1 cellular context compared by ENCODE assay signal in genomic region chr19:48636859-48637448, GRCh38.
TF ChIP-seq lines count a peak whose summit lies in the region.

Gene DBP, minus strand, starts transcription at chr19:48637379. Its CDS starts 385 bp downstream, at chr19:48636994.

TF ChIP-seq in HepG2, 621 proteins besides CTCF, POLR2A, EP300 and RAD21 (continued from another document and continues in another):
- TF ChIP-seq, protein P1, sequence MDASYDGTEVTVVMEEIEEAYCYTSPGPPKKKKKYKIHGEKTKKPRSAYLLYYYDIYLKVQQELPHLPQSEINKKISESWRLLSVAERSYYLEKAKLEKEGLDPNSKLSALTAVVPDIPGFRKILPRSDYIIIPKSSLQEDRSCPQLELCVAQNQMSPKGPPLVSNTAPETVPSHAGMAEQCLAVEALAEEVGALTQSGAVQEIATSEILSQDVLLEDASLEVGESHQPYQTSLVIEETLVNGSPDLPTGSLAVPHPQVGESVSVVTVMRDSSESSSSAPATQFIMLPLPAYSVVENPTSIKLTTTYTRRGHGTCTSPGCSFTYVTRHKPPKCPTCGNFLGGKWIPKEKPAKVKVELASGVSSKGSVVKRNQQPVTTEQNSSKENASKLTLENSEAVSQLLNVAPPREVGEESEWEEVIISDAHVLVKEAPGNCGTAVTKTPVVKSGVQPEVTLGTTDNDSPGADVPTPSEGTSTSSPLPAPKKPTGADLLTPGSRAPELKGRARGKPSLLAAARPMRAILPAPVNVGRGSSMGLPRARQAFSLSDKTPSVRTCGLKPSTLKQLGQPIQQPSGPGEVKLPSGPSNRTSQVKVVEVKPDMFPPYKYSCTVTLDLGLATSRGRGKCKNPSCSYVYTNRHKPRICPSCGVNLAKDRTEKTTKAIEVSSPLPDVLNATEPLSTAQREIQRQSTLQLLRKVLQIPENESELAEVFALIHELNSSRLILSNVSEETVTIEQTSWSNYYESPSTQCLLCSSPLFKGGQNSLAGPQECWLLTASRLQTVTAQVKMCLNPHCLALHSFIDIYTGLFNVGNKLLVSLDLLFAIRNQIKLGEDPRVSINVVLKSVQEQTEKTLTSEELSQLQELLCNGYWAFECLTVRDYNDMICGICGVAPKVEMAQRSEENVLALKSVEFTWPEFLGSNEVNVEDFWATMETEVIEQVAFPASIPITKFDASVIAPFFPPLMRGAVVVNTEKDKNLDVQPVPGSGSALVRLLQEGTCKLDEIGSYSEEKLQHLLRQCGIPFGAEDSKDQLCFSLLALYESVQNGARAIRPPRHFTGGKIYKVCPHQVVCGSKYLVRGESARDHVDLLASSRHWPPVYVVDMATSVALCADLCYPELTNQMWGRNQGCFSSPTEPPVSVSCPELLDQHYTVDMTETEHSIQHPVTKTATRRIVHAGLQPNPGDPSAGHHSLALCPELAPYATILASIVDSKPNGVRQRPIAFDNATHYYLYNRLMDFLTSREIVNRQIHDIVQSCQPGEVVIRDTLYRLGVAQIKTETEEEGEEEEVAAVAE (CRISPR knock-in tag; IDR thresholded peaks at IDR 0.05; ENCODE audit: borderline replicate concordance): no peak
- TF ChIP-seq, protein P2, sequence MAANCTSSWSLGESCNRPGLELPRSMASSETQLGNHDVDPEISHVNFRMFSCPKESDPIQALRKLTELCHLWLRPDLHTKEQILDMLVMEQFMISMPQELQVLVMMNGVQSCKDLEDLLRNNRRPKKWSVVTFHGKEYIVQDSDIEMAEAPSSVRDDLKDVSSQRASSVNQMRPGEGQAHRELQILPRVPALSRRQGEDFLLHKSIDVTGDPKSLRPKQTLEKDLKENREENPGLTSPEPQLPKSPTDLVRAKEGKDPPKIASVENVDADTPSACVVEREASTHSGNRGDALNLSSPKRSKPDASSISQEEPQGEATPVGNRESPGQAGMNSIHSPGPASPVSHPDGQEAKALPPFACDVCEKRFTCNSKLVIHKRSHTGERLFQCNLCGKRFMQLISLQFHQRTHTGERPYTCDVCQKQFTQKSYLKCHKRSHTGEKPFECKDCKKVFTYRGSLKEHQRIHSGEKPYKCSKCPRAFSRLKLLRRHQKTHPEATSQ (CRISPR knock-in tag; IDR thresholded peaks at IDR 0.05; ENCODE audit: borderline replicate concordance): no peak
- no peak for TF ChIP-seq ZNF562 (CRISPR knock-in tag; IDR thresholded peaks at IDR 0.05; ENCODE audit: borderline replicate concordance)
- TF ChIP-seq ZBTB21 (CRISPR knock-in tag; IDR thresholded peaks at IDR 0.05): no peak
- TF ChIP-seq ZNF251 (CRISPR knock-in tag; IDR thresholded peaks at IDR 0.05): no peak
- TF ChIP-seq JUNB (CRISPR knock-in tag; IDR thresholded peaks at IDR 0.05; ENCODE audit: borderline replicate concordance): no peak
- TF ChIP-seq ZFX (CRISPR knock-in tag; IDR thresholded peaks at IDR 0.05; ENCODE audit: low read depth): peak; percentile 54; the same call in 1 of the 2 replicates
- no peak for TF ChIP-seq KAT2B (IDR thresholded peaks at IDR 0.05; ENCODE audit: borderline replicate concordance, low read depth, low read length)
- no peak for TF ChIP-seq FOXO4 (CRISPR knock-in tag; conservative IDR thresholded peaks at IDR 0.05)
- TF ChIP-seq NR0B2 (CRISPR knock-in tag; IDR thresholded peaks at IDR 0.05): no peak
- no peak for TF ChIP-seq SP4 (CRISPR knock-in tag; IDR thresholded peaks at IDR 0.05)
- TF ChIP-seq, protein P3, sequence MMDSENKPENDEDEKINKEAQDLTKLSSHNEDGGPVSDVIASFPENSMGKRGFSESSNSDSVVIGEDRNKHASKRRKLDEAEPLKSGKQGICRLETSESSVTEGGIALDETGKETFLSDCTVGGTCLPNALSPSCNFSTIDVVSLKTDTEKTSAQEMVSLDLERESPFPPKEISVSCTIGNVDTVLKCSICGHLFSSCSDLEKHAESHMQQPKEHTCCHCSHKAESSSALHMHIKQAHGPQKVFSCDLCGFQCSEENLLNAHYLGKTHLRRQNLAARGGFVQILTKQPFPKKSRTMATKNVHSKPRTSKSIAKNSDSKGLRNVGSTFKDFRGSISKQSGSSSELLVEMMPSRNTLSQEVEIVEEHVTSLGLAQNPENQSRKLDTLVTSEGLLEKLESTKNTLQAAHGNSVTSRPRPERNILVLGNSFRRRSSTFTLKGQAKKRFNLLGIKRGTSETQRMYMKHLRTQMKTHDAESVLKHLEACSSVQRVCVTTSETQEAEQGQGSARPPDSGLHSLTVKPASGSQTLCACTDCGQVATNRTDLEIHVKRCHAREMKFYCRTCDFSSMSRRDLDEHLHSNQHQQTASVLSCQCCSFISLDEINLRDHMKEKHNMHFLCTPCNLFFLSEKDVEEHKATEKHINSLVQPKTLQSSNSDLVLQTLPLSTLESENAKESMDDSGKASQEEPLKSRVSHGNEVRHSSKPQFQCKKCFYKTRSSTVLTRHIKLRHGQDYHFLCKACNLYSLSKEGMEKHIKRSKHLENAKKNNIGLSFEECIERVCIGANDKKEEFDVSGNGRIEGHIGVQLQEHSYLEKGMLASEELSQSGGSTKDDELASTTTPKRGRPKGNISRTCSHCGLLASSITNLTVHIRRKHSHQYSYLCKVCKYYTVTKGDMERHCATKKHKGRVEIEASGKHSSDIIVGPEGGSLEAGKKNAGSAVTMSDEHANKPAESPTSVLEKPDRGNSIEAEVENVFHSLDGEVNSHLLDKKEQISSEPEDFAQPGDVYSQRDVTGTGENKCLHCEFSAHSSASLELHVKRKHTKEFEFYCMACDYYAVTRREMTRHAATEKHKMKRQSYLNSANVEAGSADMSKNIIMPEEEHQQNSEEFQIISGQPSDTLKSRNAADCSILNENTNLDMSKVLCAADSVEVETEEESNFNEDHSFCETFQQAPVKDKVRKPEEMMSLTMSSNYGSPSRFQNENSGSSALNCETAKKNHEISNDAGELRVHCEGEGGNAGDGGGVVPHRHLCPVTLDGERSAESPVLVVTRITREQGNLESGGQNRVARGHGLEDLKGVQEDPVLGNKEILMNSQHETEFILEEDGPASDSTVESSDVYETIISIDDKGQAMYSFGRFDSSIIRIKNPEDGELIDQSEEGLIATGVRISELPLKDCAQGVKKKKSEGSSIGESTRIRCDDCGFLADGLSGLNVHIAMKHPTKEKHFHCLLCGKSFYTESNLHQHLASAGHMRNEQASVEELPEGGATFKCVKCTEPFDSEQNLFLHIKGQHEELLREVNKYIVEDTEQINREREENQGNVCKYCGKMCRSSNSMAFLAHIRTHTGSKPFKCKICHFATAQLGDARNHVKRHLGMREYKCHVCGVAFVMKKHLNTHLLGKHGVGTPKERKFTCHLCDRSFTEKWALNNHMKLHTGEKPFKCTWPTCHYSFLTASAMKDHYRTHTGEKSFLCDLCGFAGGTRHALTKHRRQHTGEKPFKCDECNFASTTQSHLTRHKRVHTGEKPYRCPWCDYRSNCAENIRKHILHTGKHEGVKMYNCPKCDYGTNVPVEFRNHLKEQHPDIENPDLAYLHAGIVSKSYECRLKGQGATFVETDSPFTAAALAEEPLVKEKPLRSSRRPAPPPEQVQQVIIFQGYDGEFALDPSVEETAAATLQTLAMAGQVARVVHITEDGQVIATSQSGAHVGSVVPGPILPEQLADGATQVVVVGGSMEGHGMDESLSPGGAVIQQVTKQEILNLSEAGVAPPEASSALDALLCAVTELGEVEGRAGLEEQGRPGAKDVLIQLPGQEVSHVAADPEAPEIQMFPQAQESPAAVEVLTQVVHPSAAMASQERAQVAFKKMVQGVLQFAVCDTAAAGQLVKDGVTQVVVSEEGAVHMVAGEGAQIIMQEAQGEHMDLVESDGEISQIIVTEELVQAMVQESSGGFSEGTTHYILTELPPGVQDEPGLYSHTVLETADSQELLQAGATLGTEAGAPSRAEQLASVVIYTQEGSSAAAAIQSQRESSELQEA (CRISPR knock-in tag; IDR thresholded peaks at IDR 0.05; ENCODE audit: not compliant biosample characterization): peak; percentile 11
- peak; percentile 27; the same call in 1 of the 2 replicates for TF ChIP-seq ZFP90 (CRISPR knock-in tag; IDR thresholded peaks at IDR 0.05; ENCODE audit: borderline replicate concordance)
- TF ChIP-seq HNF4A (CRISPR knock-in tag; IDR thresholded peaks at IDR 0.05): peak; percentile 3; the same call in 1 of the 2 replicates
- no peak for TF ChIP-seq GABPA (IDR thresholded peaks at IDR 0.05; ENCODE audit: low read depth, low read length)
- no peak for TF ChIP-seq GABPA (CRISPR knock-in tag; IDR thresholded peaks at IDR 0.05; ENCODE audit: low read depth)
- TF ChIP-seq ZNF326 (CRISPR knock-in tag; IDR thresholded peaks at IDR 0.05; ENCODE audit: borderline replicate concordance): no peak
- no peak for TF ChIP-seq TCF12 (IDR thresholded peaks at IDR 0.05)
- TF ChIP-seq TCF12 (CRISPR knock-in tag; IDR thresholded peaks at IDR 0.05): peak; percentile 29; the same call in 1 of the 2 replicates
- TF ChIP-seq ETV5 (CRISPR knock-in tag; IDR thresholded peaks at IDR 0.05; ENCODE audit: borderline replicate concordance): no peak
- TF ChIP-seq, protein P4, sequence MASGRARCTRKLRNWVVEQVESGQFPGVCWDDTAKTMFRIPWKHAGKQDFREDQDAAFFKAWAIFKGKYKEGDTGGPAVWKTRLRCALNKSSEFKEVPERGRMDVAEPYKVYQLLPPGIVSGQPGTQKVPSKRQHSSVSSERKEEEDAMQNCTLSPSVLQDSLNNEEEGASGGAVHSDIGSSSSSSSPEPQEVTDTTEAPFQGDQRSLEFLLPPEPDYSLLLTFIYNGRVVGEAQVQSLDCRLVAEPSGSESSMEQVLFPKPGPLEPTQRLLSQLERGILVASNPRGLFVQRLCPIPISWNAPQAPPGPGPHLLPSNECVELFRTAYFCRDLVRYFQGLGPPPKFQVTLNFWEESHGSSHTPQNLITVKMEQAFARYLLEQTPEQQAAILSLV (CRISPR knock-in tag; IDR thresholded peaks at IDR 0.05; ENCODE audit: borderline replicate concordance): no peak
- no peak for TF ChIP-seq ZNF138 (CRISPR knock-in tag; IDR thresholded peaks at IDR 0.05; ENCODE audit: low read depth)
- no peak for TF ChIP-seq RARG (CRISPR knock-in tag; IDR thresholded peaks at IDR 0.05; ENCODE audit: low read depth)
- no peak for TF ChIP-seq MAFK (conservative IDR thresholded peaks at IDR 0.05 in 1 of 2, IDR thresholded peaks at IDR 0.05 in 1 of 2; ENCODE audit: low read length in 2 of 2)
- no peak for TF ChIP-seq ZHX1 (CRISPR knock-in tag; IDR thresholded peaks at IDR 0.05; ENCODE audit: low read depth)
- 0 out of 2 replicates have a peak, but pooled peaks have one; percentile 11 for TF ChIP-seq ZNF891 (CRISPR knock-in tag; IDR thresholded peaks at IDR 0.05)
- TF ChIP-seq ZNF713 (CRISPR knock-in tag; IDR thresholded peaks at IDR 0.05): no peak
- no peak for TF ChIP-seq RFXAP (CRISPR knock-in tag; IDR thresholded peaks at IDR 0.05; ENCODE audit: borderline replicate concordance)
- no peak for TF ChIP-seq ZNF280B (CRISPR knock-in tag; IDR thresholded peaks at IDR 0.05; ENCODE audit: borderline replicate concordance)
- TF ChIP-seq RFXANK (CRISPR knock-in tag; IDR thresholded peaks at IDR 0.05): no peak
- no peak for TF ChIP-seq SNAPC5 (CRISPR knock-in tag; IDR thresholded peaks at IDR 0.05; ENCODE audit: borderline replicate concordance)
- peak; percentile 62; the same call in 1 of the 2 replicates for TF ChIP-seq SSRP1 (CRISPR knock-in tag; IDR thresholded peaks at IDR 0.05)
- no peak for TF ChIP-seq MAX (IDR thresholded peaks at IDR 0.05)
- no peak for TF ChIP-seq NFYC (CRISPR knock-in tag; IDR thresholded peaks at IDR 0.05)
- TF ChIP-seq XRCC5 (optimal IDR thresholded peaks at IDR 0.05; ENCODE audit: low read length): no peak
- TF ChIP-seq HCFC1 (IDR thresholded peaks at IDR 0.05; ENCODE audit: low read depth, low read length): no peak
- TF ChIP-seq MEF2D (CRISPR knock-in tag; IDR thresholded peaks at IDR 0.05): 0 out of 2 replicates have a peak, but pooled peaks have one; percentile 6
